Comparison of ENCODE assay signal across 22 cellular contexts in the genomic region with DNA sequence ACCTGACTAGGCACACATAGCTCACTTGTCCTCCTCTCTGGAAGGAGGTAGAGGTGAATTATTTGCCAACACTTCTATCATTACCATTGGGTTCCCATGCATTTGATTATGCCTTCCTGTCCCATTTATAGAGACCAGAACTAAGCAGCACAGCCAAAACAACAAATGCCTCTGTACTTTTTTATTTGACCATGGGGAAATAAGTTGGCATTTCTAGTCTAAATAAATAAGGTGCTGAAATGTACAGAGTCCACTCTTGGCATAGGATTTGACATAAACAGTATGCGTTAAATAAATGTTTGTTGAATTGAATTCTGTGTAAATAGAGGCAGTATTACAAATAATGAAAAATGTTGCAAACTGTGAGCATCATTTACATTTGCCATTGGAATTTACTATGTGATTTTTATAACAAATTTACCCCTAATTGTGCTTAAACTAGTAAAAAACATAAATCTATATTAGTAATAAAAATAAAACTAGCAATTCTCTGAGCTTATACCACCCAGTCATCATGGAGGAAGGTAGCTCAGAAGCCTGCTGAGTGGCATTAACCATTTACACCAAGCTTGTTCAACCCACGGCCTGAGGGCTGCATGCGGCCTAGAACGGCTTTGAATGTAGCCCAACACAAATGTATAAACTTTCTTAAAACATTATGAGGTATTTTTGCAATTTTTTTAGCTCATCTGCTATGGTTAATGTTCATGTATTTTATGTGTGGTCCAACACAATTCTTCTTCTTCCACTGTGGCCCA.
"Had no signal": no experiment of that assay in that cellular context is flagged by ENCODE, and none has a peak within 500 bp of the region (broad histone marks: within the 10 kb centered on the region; RNA-seq: fewer than 3 reads in every experiment).

No MANE protein-coding gene starts in this region.

- H3K27ac ChIP-seq: colonic mucosa, esophagus muscularis mucosa, gastrocnemius medialis, heart right ventricle, left lung, lower lobe of right lung had no signal

- H3K27me3 ChIP-seq: colonic mucosa, esophagus muscularis mucosa, gastrocnemius medialis, heart right ventricle, left lung had no signal

- ATAC-seq: gastrocnemius medialis; heart right ventricle; left cardiac atrium; left lung; left ventricle myocardium superior; lower lobe of right lung; mucosa of descending colon; naive thymus-derived CD8-positive, alpha-beta T cell had no signal

- H3K4me3 ChIP-seq: colonic mucosa, esophagus muscularis mucosa, gastrocnemius medialis, heart right ventricle, left lung, lower lobe of right lung, mucosa of descending colon had no signal

- H3K36me3 ChIP-seq: colonic mucosa, esophagus muscularis mucosa, gastrocnemius medialis, heart right ventricle, left lung, lower lobe of right lung had no signal

- DNase-seq: colonic mucosa; cortex of kidney; effector CD4-positive, alpha-beta T cell; effector memory CD4-positive, alpha-beta T cell; foreskin melanocyte; gastrocnemius medialis; glutamatergic neuron; head of caudate nucleus; heart right ventricle; hippocampal formation; left cardiac atrium; left lung; left ventricle myocardium superior; lower lobe of right lung; mesenchymal stem cell; mucosa of descending colon; naive B cell; naive thymus-derived CD8-positive, alpha-beta T cell had no signal

- H3K4me1 ChIP-seq: colonic mucosa, esophagus muscularis mucosa, gastrocnemius medialis, left lung, lower lobe of right lung had no signal

- H3K9me3 ChIP-seq: colonic mucosa, esophagus muscularis mucosa, gastrocnemius medialis, left lung, lower lobe of right lung, mucosa of descending colon had no signal

- FAIRE-seq: endothelial cell of umbilical vein, islet of Langerhans, keratinocyte had no signal
